ENCODE assay signal across 25 cellular contexts in the genomic region with DNA sequence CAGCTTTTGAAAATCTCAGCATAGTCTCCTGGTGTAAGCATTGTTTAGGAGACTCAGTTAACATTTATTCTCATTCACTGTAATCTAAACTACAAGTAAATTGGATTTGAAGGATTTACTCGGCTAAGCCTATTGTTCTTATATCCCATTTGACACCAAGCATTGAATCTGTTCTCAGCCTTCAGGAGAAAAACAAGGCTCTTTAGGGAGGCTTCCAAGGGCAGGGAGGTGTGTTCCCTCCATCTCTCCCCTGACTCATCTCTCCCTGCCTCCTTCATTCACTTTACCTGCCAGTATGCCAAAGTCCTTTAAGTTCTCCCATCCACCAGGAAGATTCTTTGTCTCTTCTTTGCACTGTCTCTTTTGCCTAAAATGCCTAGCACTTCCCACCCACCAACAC.
"Had no signal": no experiment of that assay in that cellular context is flagged by ENCODE, and none has a peak within 500 bp of the region (broad histone marks: within the 10 kb centered on the region; RNA-seq: fewer than 3 reads in every experiment).

No MANE protein-coding gene starts in this region.

- H3K27ac ChIP-seq: dorsolateral prefrontal cortex, epithelial cell of prostate, gastroesophageal sphincter, heart left ventricle, hepatocyte, left lung, prostate gland, sigmoid colon, testis, tibial artery had no signal

- H3K4me1 ChIP-seq: gastroesophageal sphincter, heart left ventricle, left lung, prostate gland, sigmoid colon, testis, tibial artery had no signal

- H3K4me2 ChIP-seq: hepatocyte had no signal

- H3K27me3 Mint-ChIP-seq: stimulated activated memory B cell treated with anti-CD40 and anti-IgM and Interleukin-4, amounts not matched to agents 10 μg/mL and 1 μg/mL and 100 μg/mL, for 72 hours had no signal

- H3K9me3 ChIP-seq: gastroesophageal sphincter, heart left ventricle, left lung, prostate gland, sigmoid colon, testis, tibial artery had no signal

- H3K4me3 ChIP-seq: dorsolateral prefrontal cortex, gastroesophageal sphincter, heart left ventricle, hepatocyte, left lung, prostate gland, sigmoid colon, testis, tibial artery had no signal

- H3K79me2 ChIP-seq: hepatocyte had no signal

- ATAC-seq: esophagus mucosa; gastroesophageal sphincter; left cardiac atrium; left lung; naive thymus-derived CD8-positive, alpha-beta T cell; right cardiac atrium had no signal

- H2AFZ ChIP-seq: hepatocyte had no signal

- H3K27me3 ChIP-seq: dorsolateral prefrontal cortex, gastroesophageal sphincter, heart left ventricle, hepatocyte, left lung, sigmoid colon, testis, tibial artery had no signal

- H3K27ac Mint-ChIP-seq: naive thymus-derived CD8-positive, alpha-beta T cell; nephron progenitor cell; stimulated activated memory B cell treated with anti-CD40 and anti-IgM and Interleukin-4, amounts not matched to agents 10 μg/mL and 1 μg/mL and 100 μg/mL, for 72 hours; type B pancreatic cell had no signal

- H3K36me3 Mint-ChIP-seq: naive thymus-derived CD8-positive, alpha-beta T cell; stimulated activated memory B cell treated with anti-CD40 and anti-IgM and Interleukin-4, amounts not matched to agents 10 μg/mL and 1 μg/mL and 100 μg/mL, for 72 hours; type B pancreatic cell had no signal

- H3K9me3 Mint-ChIP-seq: nephron progenitor cell; stimulated activated memory B cell treated with anti-CD40 and anti-IgM and Interleukin-4, amounts not matched to agents 10 μg/mL and 1 μg/mL and 100 μg/mL, for 72 hours; type B pancreatic cell had no signal

- DNase-seq: effector CD4-positive, alpha-beta T cell; foreskin fibroblast; heart left ventricle; left cardiac atrium; left lung; mesenchymal stem cell; midbrain; naive thymus-derived CD8-positive, alpha-beta T cell; nephron progenitor cell; right cardiac atrium; sigmoid colon; stimulated activated CD4-positive, alpha-beta T cell treated with anti-CD3 and anti-CD28 coated beads, Interleukin-2, amount 100 ng/mL, for 24 hours; stimulated activated CD4-positive, alpha-beta T cell treated with anti-CD3 and anti-CD28 coated beads, Interleukin-4, amount 100 ng/mL, for 24 hours; stimulated activated naive CD8-positive, alpha-beta T cell treated with anti-CD3 and anti-CD28 coated beads, Interleukin-15, Interleukin-2, amounts not matched to agents 100 U/mL and 50 U/mL, for 24 hours; substantia nigra; testis; tibial artery had no signal

- H3K4me3 Mint-ChIP-seq: naive thymus-derived CD8-positive, alpha-beta T cell; nephron progenitor cell; stimulated activated memory B cell treated with anti-CD40 and anti-IgM and Interleukin-4, amounts not matched to agents 10 μg/mL and 1 μg/mL and 100 μg/mL, for 72 hours; type B pancreatic cell had no signal

- H3K4me1 Mint-ChIP-seq: naive thymus-derived CD8-positive, alpha-beta T cell; stimulated activated memory B cell treated with anti-CD40 and anti-IgM and Interleukin-4, amounts not matched to agents 10 μg/mL and 1 μg/mL and 100 μg/mL, for 72 hours had no signal

- H3K36me3 ChIP-seq: gastroesophageal sphincter, heart left ventricle, left lung, prostate gland, sigmoid colon, tibial artery had no signal
